ENCODE assay signal across 20 cellular contexts in the genomic region with DNA sequence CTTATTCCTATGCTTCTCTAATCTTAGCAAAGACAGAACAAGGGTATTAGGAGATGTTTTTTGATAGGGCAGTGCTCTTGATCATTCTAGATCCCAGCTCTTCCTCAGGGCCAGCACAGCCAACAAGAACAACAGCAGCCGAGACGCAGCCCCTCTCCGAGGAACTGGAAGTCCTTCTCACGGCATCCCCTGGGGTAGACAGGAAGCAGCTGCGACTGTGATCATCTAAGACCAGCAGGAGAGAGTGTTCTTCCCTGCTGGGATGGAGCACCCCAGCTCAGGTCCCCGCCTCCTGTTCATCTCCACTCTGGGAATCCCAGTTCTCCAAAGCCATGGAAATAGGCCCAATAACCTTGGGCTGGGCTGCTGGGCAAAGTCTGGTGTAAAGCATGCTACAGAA. TPM values are rescaled to one million over a fixed set of nuclear protein-coding genes. Genes with fewer than 3 reads are reported as not detected.
DNase-seq lines count a peak whose midpoint lies in the region; ATAC-seq and TF ChIP-seq lines count a peak whose summit lies in the region.
"Had no signal": no experiment of that assay in that cellular context is flagged by ENCODE, and none has a peak within 500 bp of the region (broad histone marks: within the 10 kb centered on the region; RNA-seq: fewer than 3 reads in every experiment).

No MANE protein-coding gene starts in this region.

- no peak for TF ChIP-seq POLR2A in HCT116 (IDR thresholded peaks at IDR 0.05; ENCODE audit: borderline replicate concordance, extremely low read depth, insufficient read depth, insufficient read length)

- no peaks in the 10 kb centered on the region for H3K36me3 Mint-ChIP-seq in progenitor cell of endocrine pancreas (ENCODE audit: insufficient read depth)
- H3K36me3 Mint-ChIP-seq: natural killer cell treated with Interleukin-12 subunit alpha and Interleukin-12 subunit beta and Interleukin-15 and Interleukin-18, amount 100 ng/mL, for 72 hours had no signal

- H3K79me2 ChIP-seq in HCT116 (ENCODE audit: insufficient read depth, low read length) = no peaks in the 10 kb centered on the region

- no peaks in the 10 kb centered on the region for H3K9me3 Mint-ChIP-seq in progenitor cell of endocrine pancreas (ENCODE audit: low read depth)
- H3K9me3 Mint-ChIP-seq: activated CD4-positive, alpha-beta T cell treated with anti-CD3 and anti-CD28 coated beads, Interleukin-2, amount 10 ng/mL, durations not matched to agents 7 days and 5 days; natural killer cell treated with Interleukin-12 subunit alpha and Interleukin-12 subunit beta and Interleukin-15 and Interleukin-18, amount 100 ng/mL, for 72 hours; T-helper 1 cell treated with Interleukin-12 subunit alpha and Interleukin-12 subunit beta and Interleukin-4 antibody, amounts not matched to agents 30 μg/mL and 1 μg/mL, for 36 hours had no signal

- no peaks in the 10 kb centered on the region for H3K9me3 ChIP-seq in HCT116 (ENCODE audit: control insufficient read depth in 1 of 2, insufficient read depth in 1 of 2, low read depth in 1 of 2, low read length in 2 of 2)
- no peaks in the 10 kb centered on the region for H3K9me3 ChIP-seq in ascending aorta
- no peaks in the 10 kb centered on the region for H3K9me3 ChIP-seq in thoracic aorta
- H3K9me3 ChIP-seq: adrenal gland had no signal

- H3K4me1 Mint-ChIP-seq in progenitor cell of endocrine pancreas (ENCODE audit: low read depth) = peaks cover 17% of the 10 kb centered on the region

- H2AFZ ChIP-seq in HCT116 (ENCODE audit: low read depth, low read length, poor library complexity, severe bottlenecking) = no peak overlapping the region

- no peak overlapping the region for H3K4me2 ChIP-seq in HCT116 (ENCODE audit: low read length)
- H3K4me2 ChIP-seq: KMS-11 had no signal

- DNase-seq in HCT116 (ENCODE audit: low read depth, low spot score) (no peak), ascending aorta (ENCODE audit: low spot score in 2 of 2) (no peak), left ventricle myocardium superior (peak; percentile 64), thoracic aorta (ENCODE audit: low spot score) (no peak), dorsolateral prefrontal cortex (no peak), progenitor cell of endocrine pancreas (ENCODE audit: low spot score, unreplicated experiment) (no peak)
- DNase-seq: activated CD4-positive, alpha-beta T cell treated with anti-CD3 and anti-CD28 coated beads, Interleukin-2, amount 10 ng/mL, durations not matched to agents 7 days and 5 days; activated CD8-positive, alpha-beta memory T cell treated with anti-CD3 and anti-CD28 coated beads, Interleukin-2, amount 50 U/mL, for 48 hours; activated effector memory CD4-positive, alpha-beta T cell treated with anti-CD3 and anti-CD28 coated beads, Interleukin-2, amount 50 U/mL, for 16 hours; cerebellar nuclear complex; NCI-H1092; NCI-H526; posterior cingulate gyrus; small intestine; stimulated activated CD4-positive, alpha-beta T cell treated with anti-CD3 and anti-CD28 coated beads, Interleukin-2, amount 100 ng/mL, for 48 hours had no signal

- H3K4me3 ChIP-seq in HCT116 (replicated peaks in 1 of 2; ENCODE audit: low read depth in 1 of 2, low read length in 2 of 2) (no peak overlapping the region), ascending aorta (no peak overlapping the region), thoracic aorta (no peak overlapping the region), dorsolateral prefrontal cortex (no peak overlapping the region)
- H3K4me3 ChIP-seq: adrenal gland had no signal

- TF ChIP-seq CTCF in HCT116 (IDR thresholded peaks at IDR 0.05 in 2 of 3, conservative IDR thresholded peaks at IDR 0.05 in 1 of 3; ENCODE audit: borderline replicate concordance in 1 of 3, insufficient read depth in 1 of 3, low read depth in 2 of 3, low read length in 2 of 3) (no peak), ascending aorta (IDR thresholded peaks at IDR 0.05) (no peak), thoracic aorta (IDR thresholded peaks at IDR 0.05) (no peak), dorsolateral prefrontal cortex (IDR thresholded peaks at IDR 0.05 in 54 of 56, conservative IDR thresholded peaks at IDR 0.05 in 2 of 56; ENCODE audit: low read depth in 1 of 56, partially characterized antibody in 56 of 56) (no peak), progenitor cell of endocrine pancreas (IDR thresholded peaks at IDR 0.05; ENCODE audit: unreplicated experiment) (no peak)

- H3K27ac ChIP-seq in HCT116 (ENCODE audit: low read depth, low read length) (peak overlapping the region; percentile 100), ascending aorta (peak overlapping the region; percentile 88 to 93), thoracic aorta (peak overlapping the region; percentile 90 to 94), dorsolateral prefrontal cortex (peak overlapping the region in 19 of 59 donors; percentile 4 to 68 (median 25))
- H3K27ac ChIP-seq: KMS-11 had no signal

- no peak for ATAC-seq in HCT116
- peak; percentile 81 for ATAC-seq in left ventricle myocardium superior
- ATAC-seq in thoracic aorta (ENCODE audit: insufficient number of reproducible peaks, low FRiP score, low read depth) = no peak
- ATAC-seq in GM19463 (IDR thresholded peaks at IDR 0.05; ENCODE audit: unreplicated experiment) = no peak
- ATAC-seq: natural killer cell treated with Interleukin-12 subunit alpha and Interleukin-12 subunit beta and Interleukin-15 and Interleukin-18, amount 100 ng/mL, for 72 hours had no signal

- CTCF ChIA-PET in HCT116 (lab: Charles Lee) = interaction anchor here (1.0 to 5.2 kb wide), 2 partner anchors 9 to 258 kb away, joined by 3 to 23 read pairs; no protein-coding TSS in a partner anchor

- RAD21 ChIA-PET in HCT116 (lab: Charles Lee; ENCODE audit: low non-redundant PET in 1 of 2, low total read pairs in 2 of 2, uncharacterized antibody in 2 of 2, unreplicated experiment in 2 of 2) = no interaction called here

- H3K36me3 ChIP-seq in HCT116 (ENCODE audit: control insufficient read depth in 1 of 2, insufficient read depth in 2 of 2, low read length in 2 of 2) (no peaks in the 10 kb centered on the region), ascending aorta (peaks cover 3 to 6% of the 10 kb centered on the region in 2 donors), thoracic aorta (no peaks in the 10 kb centered on the region)
- H3K36me3 ChIP-seq: adrenal gland had no signal

- H3K4me1 ChIP-seq in HCT116 (ENCODE audit: control insufficient read depth in 1 of 2, insufficient read depth in 2 of 2, low read length in 2 of 2) (peaks cover 54 to 99% of the 10 kb centered on the region in 2 experiments), ascending aorta (peaks cover 27 to 88% of the 10 kb centered on the region in 2 donors), thoracic aorta (ENCODE audit: control insufficient read depth in 1 of 2, low read depth in 2 of 2) (peaks cover 81 to 97% of the 10 kb centered on the region in 2 donors)

- POLR2A ChIA-PET in HCT116 (lab: Charles Lee) = no interaction called here

- no peak for TF ChIP-seq RAD21 in HCT116 (IDR thresholded peaks at IDR 0.05; ENCODE audit: low read depth)

- no peak overlapping the region for H3K4me3 Mint-ChIP-seq in progenitor cell of endocrine pancreas (ENCODE audit: low read depth)
- H3K4me3 Mint-ChIP-seq: activated CD4-positive, alpha-beta T cell treated with anti-CD3 and anti-CD28 coated beads, Interleukin-2, amount 10 ng/mL, durations not matched to agents 7 days and 5 days; natural killer cell treated with Interleukin-12 subunit alpha and Interleukin-12 subunit beta and Interleukin-15 and Interleukin-18, amount 100 ng/mL, for 72 hours; T-helper 1 cell treated with Interleukin-12 subunit alpha and Interleukin-12 subunit beta and Interleukin-4 antibody, amounts not matched to agents 30 μg/mL and 1 μg/mL, for 36 hours had no signal

- H4K20me1 ChIP-seq in HCT116 (ENCODE audit: insufficient read depth) = no peaks in the 10 kb centered on the region

- intact Hi-C loops in HCT116 (cut with micrococcal nuclease) (no loop called here), ascending aorta (cut with DNase I) (no loop called here), left ventricle myocardium superior (cut with micrococcal nuclease) (no loop called here), dorsolateral prefrontal cortex (cut with DNase I) (no loop called here)

- H3K27ac Mint-ChIP-seq in progenitor cell of endocrine pancreas = no peak overlapping the region
- H3K27ac Mint-ChIP-seq: activated CD4-positive, alpha-beta T cell treated with anti-CD3 and anti-CD28 coated beads, Interleukin-2, amount 10 ng/mL, durations not matched to agents 7 days and 5 days; natural killer cell treated with Interleukin-12 subunit alpha and Interleukin-12 subunit beta and Interleukin-15 and Interleukin-18, amount 100 ng/mL, for 72 hours; T-helper 1 cell treated with Interleukin-12 subunit alpha and Interleukin-12 subunit beta and Interleukin-4 antibody, amounts not matched to agents 30 μg/mL and 1 μg/mL, for 36 hours had no signal

- H3K27me3 ChIP-seq in HCT116 (ENCODE audit: insufficient read depth, low read length) (no peaks in the 10 kb centered on the region), ascending aorta (no peaks in the 10 kb centered on the region), thoracic aorta (replicated peaks; ENCODE audit: insufficient read depth) (no peaks in the 10 kb centered on the region), dorsolateral prefrontal cortex (no peaks in the 10 kb centered on the region)
- H3K27me3 ChIP-seq: adrenal gland had no signal

- BruUV-seq in HCT116 (replicated peaks; lab: Mats Ljungman, UMichigan) = no TSS peak

- H3K9ac ChIP-seq in HCT116 (ENCODE audit: low read length) = no peak overlapping the region
- H3K9ac ChIP-seq: KMS-11 had no signal

- H3K27me3 Mint-ChIP-seq in progenitor cell of endocrine pancreas = no peaks in the 10 kb centered on the region
- H3K27me3 Mint-ChIP-seq: activated CD4-positive, alpha-beta T cell treated with anti-CD3 and anti-CD28 coated beads, Interleukin-2, amount 10 ng/mL, durations not matched to agents 7 days and 5 days had no signal

- H3K9me2 ChIP-seq in HCT116 (ENCODE audit: insufficient read depth) = no peaks in the 10 kb centered on the region

TF ChIP-seq in HCT116, 20 proteins besides CTCF, POLR2A, EP300 and RAD21 (continues in another document):
- TF ChIP-seq CEBPB (IDR thresholded peaks at IDR 0.05; ENCODE audit: low read depth) (no peak), ZNF274 (IDR thresholded peaks at IDR 0.05; ENCODE audit: low read depth, low read length) (no peak)
- TF ChIP-seq, protein P1, sequence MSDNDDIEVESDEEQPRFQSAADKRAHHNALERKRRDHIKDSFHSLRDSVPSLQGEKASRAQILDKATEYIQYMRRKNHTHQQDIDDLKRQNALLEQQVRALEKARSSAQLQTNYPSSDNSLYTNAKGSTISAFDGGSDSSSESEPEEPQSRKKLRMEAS (IDR thresholded peaks at IDR 0.05) = no peak

RNA-seq across cellular contexts. Expression of a gene that starts 29.6 kb away (rescaled TPM):
- 3.7 TPM for total RNA-seq in HCT116 (2021; ENCODE audit: unreplicated experiment)
- 2.0 and 2.3 TPM in 2 replicates for polyA plus RNA-seq in HCT116 (2012)
- total RNA-seq in ascending aorta = 236 TPM
- total RNA-seq in left ventricle myocardium superior = 5.2 TPM
- total RNA-seq in thoracic aorta = 100 to 1,000 TPM; 281 to 393 TPM
- total RNA-seq in dorsolateral prefrontal cortex = 100 to 1,000 TPM in 18 of 120 experiments, 10 to 100 TPM in 102; 39.1 to 210 (median 73.5) TPM
- total RNA-seq in progenitor cell of endocrine pancreas = 5.4 and 6.3 TPM in 2 replicates
- total RNA-seq: activated CD4-positive, alpha-beta T cell treated with anti-CD3 and anti-CD28 coated beads, Interleukin-2, amount 10 ng/mL, durations not matched to agents 7 days and 5 days; natural killer cell treated with Interleukin-12 subunit alpha and Interleukin-12 subunit beta and Interleukin-15 and Interleukin-18, amount 100 ng/mL, for 72 hours had no signal
